In genomic region chr1:32964461-32965250, GRCh38 we compare ENCODE assay signal across 8 cellular contexts. TPM values are rescaled to one million over a fixed set of nuclear protein-coding genes. Genes with fewer than 3 reads are reported as not detected.
A peak's percentile ranks its signal among the peaks of the same experiment; 100 is the strongest.
DNase-seq lines count a peak whose midpoint lies in the region; TF ChIP-seq lines count a peak whose summit lies in the region.

TSS of gene RNF19B (minus strand) at chr1:32964809. CDS start at chr1:32964685, 124 bp downstream.

- no peaks in the 10 kb centered on the region for H3K36me3 Mint-ChIP-seq in H9 (ENCODE audit: insufficient read depth in 1 of 3, low read depth in 3 of 3)
- no peaks in the 10 kb centered on the region for H3K36me3 Mint-ChIP-seq in neural crest cell (ENCODE audit: low read depth)

- peak within 1 kb of the TSS; percentile 81 for H3K4me3 ChIP-seq in MM.1S (ENCODE audit: low read length)
- peak within 1 kb of the TSS; percentile 83 for H3K4me3 ChIP-seq in fibroblast of villous mesenchyme (ENCODE audit: low read depth, low read length)
- H3K4me3 ChIP-seq in stomach smooth muscle (ENCODE audit: low read length in 2 of 2): peak within 1 kb of the TSS; percentile 78 to 89

- H4K5ac ChIP-seq in H9 (ENCODE audit: insufficient read length, low read depth, low read length): no peak within 1 kb of the TSS

- H2AFZ ChIP-seq in H9 (ENCODE audit: low read length) (no peak within 1 kb of the TSS), MM.1S (ENCODE audit: low read length) (peak within 1 kb of the TSS; percentile 71)

- H3K27me3 ChIP-seq in H9 (ENCODE audit: insufficient read depth, low read length) (no peaks in the 10 kb centered on the region), MM.1S (replicated peaks; ENCODE audit: insufficient read depth, low read length) (no peaks in the 10 kb centered on the region), stomach smooth muscle (ENCODE audit: control insufficient read depth in 1 of 2, insufficient read depth in 2 of 2, low read length in 2 of 2) (no peaks in the 10 kb centered on the region)

- H3K27ac Mint-ChIP-seq in H9 (peak within 1 kb of the TSS in 1 of 3 experiments; percentile 88; a peak in 1 of 7 replicates), neural crest cell (ENCODE audit: unreplicated experiment) (no peak within 1 kb of the TSS)

- H3K56ac ChIP-seq in H9 (ENCODE audit: insufficient read length, low read depth, low read length): no peak within 1 kb of the TSS

- no peak for TF ChIP-seq CTCF in H9 (conservative IDR thresholded peaks at IDR 0.05)
- TF ChIP-seq CTCF in MM.1S (IDR thresholded peaks at IDR 0.05; ENCODE audit: low read length): no peak
- TF ChIP-seq CTCF in fibroblast of villous mesenchyme (IDR thresholded peaks at IDR 0.05; ENCODE audit: insufficient read depth, low read depth, low read length): no peak
- no peak for TF ChIP-seq CTCF in neural crest cell (conservative IDR thresholded peaks at IDR 0.05)

- no peak within 1 kb of the TSS for H3T11ph ChIP-seq in H9 (ENCODE audit: low read length)

- no peak within 1 kb of the TSS for H2BK20ac ChIP-seq in H9 (ENCODE audit: low read depth, low read length, poor library complexity, severe bottlenecking)

- 0 out of 5 replicates have a peak, but pooled peaks cover 0 to 2% of the 10 kb centered on the region in 2 experiments for H3K9me3 Mint-ChIP-seq in H9
- H3K9me3 Mint-ChIP-seq in neural crest cell: no peaks in the 10 kb centered on the region

- peaks cover 34% of the 10 kb centered on the region for H3K27me3 Mint-ChIP-seq in H9 (ENCODE audit: low read depth)
- H3K27me3 Mint-ChIP-seq in neural crest cell (ENCODE audit: low read depth): peaks cover 32% of the 10 kb centered on the region

- H3K79me2 ChIP-seq in H9 (ENCODE audit: insufficient read depth, low read length) (no peaks in the 10 kb centered on the region; the same call in 1 of the 2 replicates), MM.1S (ENCODE audit: low read length) (peaks cover 36% of the 10 kb centered on the region)

- H3K9me3 ChIP-seq in H9 (ENCODE audit: control insufficient read depth, low read depth, low read length) (no peaks in the 10 kb centered on the region), MM.1S (replicated peaks; ENCODE audit: insufficient read depth, low read length) (no peaks in the 10 kb centered on the region), stomach smooth muscle (ENCODE audit: control insufficient read depth in 2 of 2, low read length in 2 of 2) (no peaks in the 10 kb centered on the region)

- H3K23ac ChIP-seq in H9 (ENCODE audit: insufficient read length, low read depth, low read length): no peak within 1 kb of the TSS

- H2BK5ac ChIP-seq in H9 (ENCODE audit: insufficient read length, low read length): no peak within 1 kb of the TSS

- H3K36me3 ChIP-seq in MM.1S (replicated peaks; ENCODE audit: insufficient read depth, low read length) (no peaks in the 10 kb centered on the region), stomach smooth muscle (ENCODE audit: control insufficient read depth in 2 of 2, insufficient read depth in 2 of 2, low read length in 2 of 2) (no peaks in the 10 kb centered on the region)

- peaks cover 14% of the 10 kb centered on the region for H3F3A ChIP-seq in MM.1S (ENCODE audit: insufficient read depth, low read length)

- no peak within 1 kb of the TSS for H3K18ac ChIP-seq in H9 (ENCODE audit: insufficient read length, low read depth, low read length)

- no peak within 1 kb of the TSS for H4K91ac ChIP-seq in H9 (ENCODE audit: insufficient read length, low read depth, low read length)

- H3K4me2 ChIP-seq in H9 (ENCODE audit: insufficient read depth, insufficient read length, low read length) (peak within 1 kb of the TSS; percentile 76), MM.1S (ENCODE audit: low read depth, low read length) (peak within 1 kb of the TSS; percentile 69)

- no peak within 1 kb of the TSS for H3K4ac ChIP-seq in H9 (ENCODE audit: low read depth, low read length)

- WGBS in H9 (ENCODE audit: extremely low coverage, insufficient read length, low lambda C conversion rate): no CpG with 5 or more reads among the region's 83 CpGs

- no peaks in the 10 kb centered on the region for H3K9me2 ChIP-seq in MM.1S (replicated peaks; ENCODE audit: insufficient read depth, low read length)

- no peak within 1 kb of the TSS for H2AK5ac ChIP-seq in H9 (ENCODE audit: insufficient read length, low read length)

- H3K79me1 ChIP-seq in H9 (ENCODE audit: insufficient read depth, low read depth, low read length, poor library complexity, severe bottlenecking): no peaks in the 10 kb centered on the region

- no peak within 1 kb of the TSS for H4K8ac ChIP-seq in H9 (replicated peaks; ENCODE audit: insufficient read length, low read depth, low read length)

- H3K4me3 Mint-ChIP-seq in H9 (peak within 1 kb of the TSS; percentile 77 to 88), neural crest cell (peak within 1 kb of the TSS; percentile 91)

- H2BK15ac ChIP-seq in H9 (ENCODE audit: low read depth, low read length): no peak within 1 kb of the TSS

- peaks cover 18 to 20% of the 10 kb centered on the region in 2 experiments for H3K4me1 Mint-ChIP-seq in H9
- peaks cover 32% of the 10 kb centered on the region for H3K4me1 Mint-ChIP-seq in neural crest cell

- H3K4me1 ChIP-seq in H9 (ENCODE audit: insufficient read depth, low read length): 0 out of 2 replicates have a peak, but pooled peaks cover 4% of the 10 kb centered on the region
- H3K4me1 ChIP-seq in MM.1S (ENCODE audit: low read length): peaks cover 16% of the 10 kb centered on the region; the same call in 1 of the 2 replicates
- peaks cover 19% of the 10 kb centered on the region for H3K4me1 ChIP-seq in stomach smooth muscle (ENCODE audit: control insufficient read depth, insufficient read depth, low read length)

- no peak within 1 kb of the TSS for H3K27ac ChIP-seq in H9 (ENCODE audit: insufficient read length, low read depth, low read length)
- peak within 1 kb of the TSS; percentile 53; the same call in 1 of the 2 replicates for H3K27ac ChIP-seq in MM.1S (ENCODE audit: low read length)
- peak within 1 kb of the TSS; percentile 58 for H3K27ac ChIP-seq in stomach smooth muscle (ENCODE audit: low read length)

- no peaks in the 10 kb centered on the region for H4K20me1 ChIP-seq in H9 (ENCODE audit: control insufficient read depth, insufficient read depth, insufficient read length)
- no peaks in the 10 kb centered on the region for H4K20me1 ChIP-seq in MM.1S (ENCODE audit: insufficient read depth, low read length)

- H2BK120ac ChIP-seq in H9 (ENCODE audit: low read depth, low read length, poor library complexity, severe bottlenecking): no peak within 1 kb of the TSS

- DNase-seq in ELR (ENCODE audit: low read depth) (peak; percentile 96), H9 (peak; percentile 97), MM.1S (peak; percentile 95), SIG-M5 (lab: John Stamatoyannopoulos, UW) (peak; percentile 34), activated gamma-delta T cell (lab: John Stamatoyannopoulos, UW) (peak; percentile 91), fibroblast of villous mesenchyme (ENCODE audit: low read depth) (peak; percentile 93), neural crest cell (ENCODE audit: low read depth, low spot score) (peak; percentile 90)

- peak within 1 kb of the TSS; percentile 77; the same call in 1 of the 2 replicates for H3K14ac ChIP-seq in H9 (ENCODE audit: insufficient read depth, low read length)

- H3K9ac ChIP-seq in H9 (ENCODE audit: extremely low read depth, insufficient read length, low read length) (peak within 1 kb of the TSS; percentile 63), MM.1S (ENCODE audit: low read length) (peak within 1 kb of the TSS; percentile 52; the same call in 1 of the 2 replicates), stomach smooth muscle (ENCODE audit: low read length in 2 of 2) (peak within 1 kb of the TSS; percentile 74 to 75)

- H3K23me2 ChIP-seq in H9 (ENCODE audit: insufficient read length, low read depth, low read length, poor library complexity, severe bottlenecking): no peaks in the 10 kb centered on the region

- no peak within 1 kb of the TSS for H2BK12ac ChIP-seq in H9 (ENCODE audit: insufficient read length, low read depth, low read length)

RNA-seq across cellular contexts. Expression of gene RNF19B, which starts in this region (rescaled TPM):
- total RNA-seq in H9 (2021) (15.0 and 15.6 TPM in 2 replicates), fibroblast of villous mesenchyme (9.3 and 9.5 TPM in 2 replicates), neural crest cell (14.9 and 16.0 TPM in 2 replicates)

Comparison
In these comparisons a context has a peak if more than half of its experiments do, and no peak if none do; other contexts are left out.
1. DNase-seq: peak in every context shown above with its lines; median percentile 97 in H9; 96 in ELR; 95 in MM.1S; 93 in fibroblast of villous mesenchyme; 91 in activated gamma-delta T cell; 90 in neural crest cell; 34 in SIG-M5.